ENCODE assay signal across 9 cellular contexts in the genomic region with DNA sequence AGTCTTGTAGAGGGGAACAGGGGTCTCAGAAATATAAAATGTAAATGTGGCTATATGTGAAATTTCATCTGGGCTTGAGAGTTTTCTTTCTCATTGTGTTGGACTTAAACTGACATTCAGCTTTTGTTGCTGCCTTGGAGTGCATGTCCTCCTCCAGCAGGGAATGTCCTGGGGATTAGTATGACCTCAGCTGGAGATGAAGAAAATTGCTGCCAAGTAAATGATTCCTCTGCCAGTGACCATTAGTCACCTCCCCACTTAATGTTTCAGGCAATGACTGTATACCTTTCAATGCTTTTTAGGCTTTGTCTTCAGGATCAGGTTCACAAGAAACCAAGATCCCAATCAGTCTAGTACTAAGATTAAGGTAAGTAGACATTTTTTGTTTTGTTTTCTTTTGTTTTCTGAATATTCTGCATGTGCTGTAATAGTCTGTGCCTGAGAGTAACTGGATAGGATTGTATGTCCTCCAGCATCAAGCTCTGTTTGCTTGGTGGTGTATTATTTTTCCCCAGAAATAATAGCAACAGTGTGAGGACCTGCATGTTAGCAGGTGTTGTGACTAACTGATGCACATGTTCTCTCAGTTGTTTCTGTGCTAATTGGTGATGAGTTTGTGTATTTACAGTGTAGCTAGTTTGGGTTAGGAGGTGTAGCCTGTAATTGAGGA. TPM values are rescaled to one million over a fixed set of nuclear protein-coding genes. Genes with fewer than 3 reads are reported as not detected.
DNase-seq lines count a peak whose midpoint lies in the region; ATAC-seq, FAIRE-seq and TF ChIP-seq lines count a peak whose summit lies in the region.
"Had no signal": no experiment of that assay in that cellular context is flagged by ENCODE, and none has a peak within 500 bp of the region (broad histone marks: within the 10 kb centered on the region; RNA-seq: fewer than 3 reads in every experiment).

No MANE protein-coding gene starts in this region.

- no peak; the same call in 1 of the 2 replicates for TF ChIP-seq EP300 in Ishikawa (IDR thresholded peaks at IDR 0.05; ENCODE audit: borderline replicate concordance)

- FAIRE-seq in bronchial epithelial cell (lab: Jason Lieb, UNC), result peak; percentile 80

- DNase-seq in AG09309 (ENCODE audit: low read depth) (peak; percentile 66), bronchial epithelial cell (ENCODE audit: low read depth) (peak; percentile 93), left lung (no peak), middle frontal gyrus (ENCODE audit: extremely low spot score, low spot score) (no peak)
- no peak for DNase-seq in stimulated activated naive CD8-positive, alpha-beta T cell treated with anti-CD3 and anti-CD28 coated beads, Interleukin-15, Interleukin-2, amounts not matched to agents 100 U/mL and 50 U/mL, for 24 hours
- DNase-seq: activated CD8-positive, alpha-beta T cell treated with anti-CD3 and anti-CD28 coated beads, Interleukin-2, amount 10 ng/mL, durations not matched to agents 7 days and 5 days had no signal

- peak; percentile 46 for TF ChIP-seq CTCF in AG09309 (IDR thresholded peaks at IDR 0.05; ENCODE audit: control insufficient read depth, insufficient read depth, low read depth, low read length, missing control alignments)
- TF ChIP-seq CTCF in bronchial epithelial cell (IDR thresholded peaks at IDR 0.05; ENCODE audit: insufficient read depth, low read length, severe bottlenecking), result peak; percentile 38
- TF ChIP-seq CTCF in left lung (IDR thresholded peaks at IDR 0.05), result no peak

- H3K27me3 ChIP-seq in bronchial epithelial cell (ENCODE audit: control insufficient read depth, insufficient read depth, low read length), result no peaks in the 10 kb centered on the region
- no peaks in the 10 kb centered on the region for H3K27me3 ChIP-seq in left lung

- H3K9me3 ChIP-seq in left lung, result no peaks in the 10 kb centered on the region

- no peak overlapping the region for H3K4me3 ChIP-seq in AG09309 (ENCODE audit: control insufficient read depth, low read depth, low read length)
- H3K4me3 ChIP-seq in bronchial epithelial cell (ENCODE audit: low read depth, low read length), result no peak overlapping the region
- no peak overlapping the region for H3K4me3 ChIP-seq in left lung

- H3K36me3 ChIP-seq in bronchial epithelial cell (ENCODE audit: control insufficient read depth, insufficient read depth, low read length), result peaks cover 16% of the 10 kb centered on the region
- H3K36me3 ChIP-seq in left lung, result peaks cover 0 to 78% of the 10 kb centered on the region in 2 donors

- intact Hi-C loops in left lung (cut with DNase I), result no loop called here

- TF ChIP-seq RAD21 in Ishikawa (IDR thresholded peaks at IDR 0.05; ENCODE audit: low read depth), result peak; percentile 50

- ATAC-seq in left lung (peak; percentile 96), HG03571 (IDR thresholded peaks at IDR 0.05; ENCODE audit: unreplicated experiment) (no peak), HG02884 (IDR thresholded peaks at IDR 0.05; ENCODE audit: unreplicated experiment) (no peak)
- ATAC-seq in stimulated activated naive CD8-positive, alpha-beta T cell treated with anti-CD3 and anti-CD28 coated beads, Interleukin-15, Interleukin-2, amounts not matched to agents 100 U/mL and 50 U/mL, for 24 hours, result no peak
- ATAC-seq: activated CD8-positive, alpha-beta T cell treated with anti-CD3 and anti-CD28 coated beads, Interleukin-2, amount 10 ng/mL, durations not matched to agents 7 days and 5 days had no signal

- H3K4me1 ChIP-seq in left lung, result no peaks in the 10 kb centered on the region

- H3K27ac ChIP-seq in left lung, result no peak overlapping the region

TF ChIP-seq in Ishikawa, 13 proteins besides CTCF, POLR2A, EP300 and RAD21:
- TF ChIP-seq ZBTB7A (IDR thresholded peaks at IDR 0.05; ENCODE audit: low read depth) (no peak), FOXM1 (IDR thresholded peaks at IDR 0.05; ENCODE audit: borderline replicate concordance, low read depth) (no peak), TEAD4 (IDR thresholded peaks at IDR 0.05) (0 out of 2 replicates have a peak, but pooled peaks have one; percentile 41), CEBPB (IDR thresholded peaks at IDR 0.05) (no peak), NFIC (IDR thresholded peaks at IDR 0.05) (0 out of 2 replicates have a peak, but pooled peaks have one; percentile 59), CREB1 (IDR thresholded peaks at IDR 0.05; ENCODE audit: low read depth) (no peak), EGR1 (IDR thresholded peaks at IDR 0.05) (no peak), YY1 (IDR thresholded peaks at IDR 0.05; ENCODE audit: low read depth) (no peak), TAF1 (IDR thresholded peaks at IDR 0.05; ENCODE audit: low read depth) (no peak)
- TF ChIP-seq, protein P1, sequence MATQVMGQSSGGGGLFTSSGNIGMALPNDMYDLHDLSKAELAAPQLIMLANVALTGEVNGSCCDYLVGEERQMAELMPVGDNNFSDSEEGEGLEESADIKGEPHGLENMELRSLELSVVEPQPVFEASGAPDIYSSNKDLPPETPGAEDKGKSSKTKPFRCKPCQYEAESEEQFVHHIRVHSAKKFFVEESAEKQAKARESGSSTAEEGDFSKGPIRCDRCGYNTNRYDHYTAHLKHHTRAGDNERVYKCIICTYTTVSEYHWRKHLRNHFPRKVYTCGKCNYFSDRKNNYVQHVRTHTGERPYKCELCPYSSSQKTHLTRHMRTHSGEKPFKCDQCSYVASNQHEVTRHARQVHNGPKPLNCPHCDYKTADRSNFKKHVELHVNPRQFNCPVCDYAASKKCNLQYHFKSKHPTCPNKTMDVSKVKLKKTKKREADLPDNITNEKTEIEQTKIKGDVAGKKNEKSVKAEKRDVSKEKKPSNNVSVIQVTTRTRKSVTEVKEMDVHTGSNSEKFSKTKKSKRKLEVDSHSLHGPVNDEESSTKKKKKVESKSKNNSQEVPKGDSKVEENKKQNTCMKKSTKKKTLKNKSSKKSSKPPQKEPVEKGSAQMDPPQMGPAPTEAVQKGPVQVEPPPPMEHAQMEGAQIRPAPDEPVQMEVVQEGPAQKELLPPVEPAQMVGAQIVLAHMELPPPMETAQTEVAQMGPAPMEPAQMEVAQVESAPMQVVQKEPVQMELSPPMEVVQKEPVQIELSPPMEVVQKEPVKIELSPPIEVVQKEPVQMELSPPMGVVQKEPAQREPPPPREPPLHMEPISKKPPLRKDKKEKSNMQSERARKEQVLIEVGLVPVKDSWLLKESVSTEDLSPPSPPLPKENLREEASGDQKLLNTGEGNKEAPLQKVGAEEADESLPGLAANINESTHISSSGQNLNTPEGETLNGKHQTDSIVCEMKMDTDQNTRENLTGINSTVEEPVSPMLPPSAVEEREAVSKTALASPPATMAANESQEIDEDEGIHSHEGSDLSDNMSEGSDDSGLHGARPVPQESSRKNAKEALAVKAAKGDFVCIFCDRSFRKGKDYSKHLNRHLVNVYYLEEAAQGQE (IDR thresholded peaks at IDR 0.05; ENCODE audit: low read depth), result no peak
- TF ChIP-seq, protein P2, sequence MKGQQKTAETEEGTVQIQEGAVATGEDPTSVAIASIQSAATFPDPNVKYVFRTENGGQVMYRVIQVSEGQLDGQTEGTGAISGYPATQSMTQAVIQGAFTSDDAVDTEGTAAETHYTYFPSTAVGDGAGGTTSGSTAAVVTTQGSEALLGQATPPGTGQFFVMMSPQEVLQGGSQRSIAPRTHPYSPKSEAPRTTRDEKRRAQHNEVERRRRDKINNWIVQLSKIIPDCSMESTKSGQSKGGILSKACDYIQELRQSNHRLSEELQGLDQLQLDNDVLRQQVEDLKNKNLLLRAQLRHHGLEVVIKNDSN (IDR thresholded peaks at IDR 0.05), result no peak
- TF ChIP-seq, protein P3, sequence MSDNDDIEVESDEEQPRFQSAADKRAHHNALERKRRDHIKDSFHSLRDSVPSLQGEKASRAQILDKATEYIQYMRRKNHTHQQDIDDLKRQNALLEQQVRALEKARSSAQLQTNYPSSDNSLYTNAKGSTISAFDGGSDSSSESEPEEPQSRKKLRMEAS (IDR thresholded peaks at IDR 0.05), result no peak
TF ChIP-seq in Ishikawa: peak in this region for 2.

RNA-seq across cellular contexts. Expression of a gene that starts 18.1 kb away (rescaled TPM):
- 0.77 and 0.79 TPM in 2 replicates for total RNA-seq in bronchial epithelial cell
- total RNA-seq in left lung, result under 1 TPM; 0.32 to 0.68 TPM

RNA-seq across cellular contexts. Expression of a gene that starts 34.6 kb away (rescaled TPM):
- total RNA-seq in bronchial epithelial cell (0.26 and 0.64 TPM in 2 replicates), left lung (under 1 TPM in 1 of 2 donors, not detected in 1; 0.18 TPM)
- total RNA-seq: activated CD8-positive, alpha-beta T cell treated with anti-CD3 and anti-CD28 coated beads, Interleukin-2, amount 10 ng/mL, durations not matched to agents 7 days and 5 days had no signal

Comparison
In these comparisons a context has a peak if more than half of its experiments do, and no peak if none do; other contexts are left out.
1. DNase-seq: peak in AG09309 (single experiment) and bronchial epithelial cell (single experiment); none in left lung (0 of 2), stimulated activated naive CD8-positive, alpha-beta T cell treated with anti-CD3 and anti-CD28 coated beads, Interleukin-15, Interleukin-2, amounts not matched to agents 100 U/mL and 50 U/mL, for 24 hours (single experiment) and middle frontal gyrus (single experiment).
2. CTCF ChIP-seq: peak in AG09309 (single experiment) and bronchial epithelial cell (single experiment); none in left lung (0 of 2).